ENCODE assay signal across 17 cellular contexts in the genomic region with DNA sequence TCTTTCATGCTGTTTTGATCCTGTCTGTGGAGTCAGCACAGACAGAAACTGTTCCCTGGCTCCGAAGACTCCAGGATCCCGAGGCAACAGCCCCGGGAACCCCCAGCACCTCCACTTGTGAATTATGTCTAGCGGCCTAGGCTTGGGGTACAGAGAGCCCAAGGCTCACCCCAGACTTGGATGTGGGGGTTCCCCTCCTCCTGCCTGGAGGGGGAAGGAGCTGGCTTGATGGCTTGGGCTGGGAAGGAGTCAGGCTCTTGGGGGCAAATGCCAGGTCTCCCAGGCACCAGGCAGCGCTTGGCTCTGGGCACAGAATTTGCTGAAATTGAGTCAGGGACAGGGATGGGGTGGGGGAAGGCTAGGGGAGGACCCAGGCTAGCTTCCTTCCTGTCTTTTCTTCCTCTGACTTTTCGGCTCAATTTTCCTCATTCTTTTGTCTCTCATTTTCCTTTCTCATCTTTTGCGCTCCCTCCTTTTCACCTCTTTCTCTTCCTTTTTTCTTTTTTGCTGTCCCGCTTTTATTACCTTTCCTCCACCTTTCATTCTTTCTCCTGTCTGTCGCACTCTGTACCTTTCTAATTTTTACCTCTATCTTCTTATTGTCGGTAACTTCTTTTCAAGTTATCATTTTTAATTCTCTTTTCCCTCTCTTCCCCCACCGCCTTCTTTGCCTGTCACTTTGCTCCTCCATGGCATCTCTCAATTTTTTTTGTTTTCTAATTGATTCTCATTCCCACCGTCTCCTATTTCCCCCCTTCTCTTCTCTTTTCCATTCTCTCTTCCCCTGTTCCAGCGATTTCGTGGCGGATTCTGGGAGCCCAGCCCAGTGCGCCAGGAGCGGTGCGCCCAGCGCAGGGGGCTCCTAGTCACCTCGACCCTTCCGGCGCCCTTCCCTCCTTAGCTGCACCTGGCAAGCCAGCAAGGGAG. TPM values are rescaled to one million over a fixed set of nuclear protein-coding genes. Genes with fewer than 3 reads are reported as not detected.
A peak's percentile ranks its signal among the peaks of the same experiment; 100 is the strongest.
DNase-seq lines count a peak whose midpoint lies in the region; ATAC-seq, FAIRE-seq and TF ChIP-seq lines count a peak whose summit lies in the region.
"Had no signal": no experiment of that assay in that cellular context is flagged by ENCODE, and none has a peak within 500 bp of the region (broad histone marks: within the 10 kb centered on the region; RNA-seq: fewer than 3 reads in every experiment).

No MANE protein-coding gene starts in this region.

- H3K9ac ChIP-seq in HUES64 (ENCODE audit: low read depth, low read length) (peak overlapping the region; percentile 29; the same call in 1 of the 2 replicates), H1 (replicated peaks in 1 of 4; ENCODE audit: extremely low read depth in 1 of 4, low read depth in 3 of 4, low read length in 3 of 4) (no peak overlapping the region)

- no peak overlapping the region for H2BK15ac ChIP-seq in H1 (ENCODE audit: low read length)

- H3K4me3 ChIP-seq in BE2C (ENCODE audit: low read depth, low read length) (peak overlapping the region; percentile 65), HUES64 (ENCODE audit: low read length) (peak overlapping the region; percentile 51), H1 (ENCODE audit: extremely low read depth in 1 of 4, insufficient read depth in 2 of 4, low read depth in 3 of 4, low read length in 4 of 4) (peak overlapping the region in 3 of 4 experiments; percentile 38 to 67 (median 48); a peak in 6 of 8 replicates)
- no peak overlapping the region for H3K4me3 ChIP-seq in naive thymus-derived CD4-positive, alpha-beta T cell (ENCODE audit: low read length)
- H3K4me3 ChIP-seq: uterus had no signal

- no peak overlapping the region for H3K14ac ChIP-seq in H1 (ENCODE audit: insufficient read length)

- H4K8ac ChIP-seq in H1 (ENCODE audit: extremely low read depth, insufficient read depth, low read length), result no peak overlapping the region

- no peak for TF ChIP-seq RAD21 in H1 (IDR thresholded peaks at IDR 0.05 in 1 of 2, conservative IDR thresholded peaks at IDR 0.05 in 1 of 2; ENCODE audit: low read depth in 2 of 2, low read length in 2 of 2)

- H3K27me3 ChIP-seq in BE2C (peaks cover 10% of the 10 kb centered on the region), HUES64 (ENCODE audit: insufficient read depth, low read length) (peaks cover 86% of the 10 kb centered on the region), H1 (replicated peaks in 1 of 4; ENCODE audit: control insufficient read depth in 3 of 4, extremely low read depth in 1 of 4, insufficient read depth in 3 of 4, low read length in 3 of 4) (peaks cover 56 to 82% (median 80%) of the 10 kb centered on the region in 4 experiments)
- peaks cover 0 to 16% of the 10 kb centered on the region in 2 donors for H3K27me3 ChIP-seq in naive thymus-derived CD4-positive, alpha-beta T cell (ENCODE audit: control insufficient read depth in 2 of 2, insufficient read depth in 2 of 2, low read length in 2 of 2)

- peaks cover 94% of the 10 kb centered on the region for H3K27me3 Mint-ChIP-seq in neural crest cell (ENCODE audit: low read depth)
- H3K27me3 Mint-ChIP-seq in naive thymus-derived CD4-positive, alpha-beta T cell, result peaks cover 66 to 86% (median 73%) of the 10 kb centered on the region in 5 donors

- H4K5ac ChIP-seq in H1 (ENCODE audit: insufficient read length, low read depth, low read length), result no peak overlapping the region

- no peak overlapping the region for H3K27ac Mint-ChIP-seq in neural crest cell (ENCODE audit: unreplicated experiment)
- no peak overlapping the region for H3K27ac Mint-ChIP-seq in naive thymus-derived CD4-positive, alpha-beta T cell
- H3K27ac Mint-ChIP-seq: activated naive CD8-positive, alpha-beta T cell; memory B cell had no signal

- H3K18ac ChIP-seq in H1 (ENCODE audit: extremely low read depth, low read length), result peak overlapping the region; percentile 19

- no peak overlapping the region for H2BK20ac ChIP-seq in H1 (ENCODE audit: low read length)

- H3K4me1 ChIP-seq in BE2C (peaks cover 13% of the 10 kb centered on the region), HUES64 (ENCODE audit: insufficient read depth, low read length) (peaks cover 54% of the 10 kb centered on the region), H1 (replicated peaks in 1 of 4; ENCODE audit: control insufficient read depth in 3 of 4, insufficient read depth in 4 of 4, low read length in 3 of 4) (peaks cover 0 to 41% (median 17%) of the 10 kb centered on the region in 4 experiments; a peak in 6 of 7 replicates)
- no peaks in the 10 kb centered on the region for H3K4me1 ChIP-seq in naive thymus-derived CD4-positive, alpha-beta T cell (ENCODE audit: control insufficient read depth in 2 of 2, insufficient read depth in 2 of 2, low read length in 2 of 2)

- H3K79me2 ChIP-seq in H1 (ENCODE audit: control insufficient read depth in 1 of 2, insufficient read depth in 2 of 2, low read length in 2 of 2), result no peaks in the 10 kb centered on the region

- H3K4me1 Mint-ChIP-seq in neural crest cell, result peaks cover 38% of the 10 kb centered on the region
- peaks cover 0 to 8% (median 2%) of the 10 kb centered on the region in 7 donors for H3K4me1 Mint-ChIP-seq in naive thymus-derived CD4-positive, alpha-beta T cell

- H2BK120ac ChIP-seq in H1 (replicated peaks; ENCODE audit: low read depth, low read length), result no peak overlapping the region

- H3K79me1 ChIP-seq in H1 (ENCODE audit: low read depth, low read length), result no peaks in the 10 kb centered on the region

- POLR2A ChIA-PET in H1 (lab: Charles Lee; ENCODE audit: partially characterized antibody), result interaction anchor here (0.7 to 1.2 kb wide), 3 partner anchors 15 to 17 kb away, joined by 3 to 5 read pairs (median 3); no protein-coding TSS in a partner anchor
- POLR2A ChIA-PET in naive thymus-derived CD4-positive, alpha-beta T cell (lab: Charles Lee), result no interaction called here

- H2BK12ac ChIP-seq in H1 (ENCODE audit: low read depth, low read length), result peak overlapping the region; percentile 80; the same call in 1 of the 2 replicates

- peak overlapping the region; percentile 53 for H3K4me3 Mint-ChIP-seq in neural crest cell
- no peak overlapping the region for H3K4me3 Mint-ChIP-seq in naive thymus-derived CD4-positive, alpha-beta T cell
- H3K4me3 Mint-ChIP-seq: activated naive CD8-positive, alpha-beta T cell; memory B cell had no signal

- FAIRE-seq in H1 (lab: Jason Lieb, UNC), result no peak
- FAIRE-seq: GM12891 had no signal

- DNase-seq in BE2C (no peak), H1 (ENCODE audit: low read depth in 1 of 2, low spot score in 2 of 2) (peak in 1 of 2 experiments; percentile 57), neural crest cell (ENCODE audit: low read depth, low spot score) (no peak), HCEC 1CT (no peak)
- no peak for DNase-seq in naive thymus-derived CD4-positive, alpha-beta T cell
- DNase-seq: DND-41; hypothalamus; NCI-H2029; SHP77; stimulated activated CD4-positive, alpha-beta T cell treated with anti-CD3 and anti-CD28 coated beads, Interleukin-1b, Interleukin-23, amount 100 ng/mL, for 48 hours; uterus had no signal

- TF ChIP-seq EP300 in H1 (IDR thresholded peaks at IDR 0.05; ENCODE audit: borderline replicate concordance in 1 of 2, low read depth in 2 of 2, low read length in 2 of 2), result no peak

- H3K9me3 ChIP-seq in BE2C (no peaks in the 10 kb centered on the region), HUES64 (ENCODE audit: insufficient read depth, low read depth, low read length) (no peaks in the 10 kb centered on the region), H1 (ENCODE audit: insufficient read depth in 2 of 2, low read depth in 1 of 2, low read length in 1 of 2) (no peaks in the 10 kb centered on the region)
- H3K9me3 ChIP-seq in naive thymus-derived CD4-positive, alpha-beta T cell (ENCODE audit: control insufficient read depth in 2 of 3, low read length in 3 of 3), result no peaks in the 10 kb centered on the region
- H3K9me3 ChIP-seq: uterus had no signal

- H3K36me3 ChIP-seq in BE2C (no peaks in the 10 kb centered on the region), HUES64 (ENCODE audit: insufficient read depth, low read length) (peaks cover 10% of the 10 kb centered on the region; the same call in 1 of the 2 replicates), H1 (ENCODE audit: control insufficient read depth in 2 of 4, insufficient read depth in 4 of 4, low read length in 3 of 4) (peaks cover 0 to 4% (median 0%) of the 10 kb centered on the region in 4 experiments; a peak in 1 of 8 replicates)
- H3K36me3 ChIP-seq in naive thymus-derived CD4-positive, alpha-beta T cell (ENCODE audit: control insufficient read depth in 2 of 3, insufficient read depth in 3 of 3, low read length in 3 of 3), result no peaks in the 10 kb centered on the region
- H3K36me3 ChIP-seq: uterus had no signal

- no peaks in the 10 kb centered on the region for H3K36me3 Mint-ChIP-seq in neural crest cell (ENCODE audit: low read depth)
- H3K36me3 Mint-ChIP-seq in naive thymus-derived CD4-positive, alpha-beta T cell, result peaks cover 0 to 4% (median 0%) of the 10 kb centered on the region in 5 donors
- H3K36me3 Mint-ChIP-seq: activated naive CD8-positive, alpha-beta T cell; memory B cell had no signal

- H3K27ac ChIP-seq in HUES64 (ENCODE audit: low read depth, low read length) (peak overlapping the region; percentile 8; the same call in 1 of the 2 replicates), H1 (ENCODE audit: low read depth, low read length) (no peak overlapping the region)
- no peak overlapping the region for H3K27ac ChIP-seq in naive thymus-derived CD4-positive, alpha-beta T cell (ENCODE audit: low read depth, low read length)
- H3K27ac ChIP-seq: uterus had no signal

- no peak overlapping the region for H3K23ac ChIP-seq in H1 (ENCODE audit: insufficient read length)

- peaks cover 5% of the 10 kb centered on the region; the same call in 1 of the 2 replicates for H3K23me2 ChIP-seq in H1 (ENCODE audit: low read depth, low read length)

- 0 out of 2 replicates have a peak overlapping the region, but pooled peaks have one; percentile 8 for H2AK5ac ChIP-seq in H1 (ENCODE audit: low read depth, low read length)

- no peak overlapping the region for H2BK5ac ChIP-seq in H1 (ENCODE audit: low read depth, low read length)

- intact Hi-C loops in naive thymus-derived CD4-positive, alpha-beta T cell (cut with micrococcal nuclease), result no loop called here

- H3K4ac ChIP-seq in H1 (replicated peaks; ENCODE audit: insufficient read length, low read depth, low read length), result no peak overlapping the region

- peak overlapping the region; percentile 88 to 98 for H3K4me2 ChIP-seq in H1 (ENCODE audit: insufficient read depth in 1 of 2, low read depth in 2 of 2, low read length in 2 of 2)

- no peak for TF ChIP-seq CTCF in BE2C (IDR thresholded peaks at IDR 0.05; ENCODE audit: low read depth, low read length)
- no peak for TF ChIP-seq CTCF in H1 (IDR thresholded peaks at IDR 0.05; ENCODE audit: control extremely low read depth in 1 of 3, insufficient read depth in 1 of 3, low read depth in 1 of 3, low read length in 3 of 3)
- no peak for TF ChIP-seq CTCF in neural crest cell (conservative IDR thresholded peaks at IDR 0.05)

- no peaks in the 10 kb centered on the region for H3K9me3 Mint-ChIP-seq in neural crest cell
- H3K9me3 Mint-ChIP-seq in naive thymus-derived CD4-positive, alpha-beta T cell, result peaks cover 0 to 7% (median 0%) of the 10 kb centered on the region in 11 donors

- H4K20me1 ChIP-seq in H1 (replicated peaks in 1 of 2; ENCODE audit: control insufficient read depth in 1 of 2, insufficient read depth in 2 of 2, low read length in 2 of 2), result peaks cover 3 to 17% of the 10 kb centered on the region in 2 experiments

- no peak for TF ChIP-seq POLR2A in H1 (IDR thresholded peaks at IDR 0.05; ENCODE audit: control extremely low read depth in 1 of 2, low read depth in 2 of 2, low read length in 2 of 2)

- no peak for ATAC-seq in naive thymus-derived CD4-positive, alpha-beta T cell
- no peak for ATAC-seq in HG03521 (IDR thresholded peaks at IDR 0.05; ENCODE audit: unreplicated experiment)
- ATAC-seq in GM21717 (IDR thresholded peaks at IDR 0.05; ENCODE audit: unreplicated experiment), result no peak

- no peak overlapping the region for H2AFZ ChIP-seq in H1 (ENCODE audit: low read length)

- no peak overlapping the region for H3K56ac ChIP-seq in H1 (replicated peaks; ENCODE audit: insufficient read length, low read depth, low read length)

- WGBS in HUES64, result 2% methylated on average over 22 of the region's 22 CpGs
- 3% methylated on average over 10 of the region's 22 CpGs; no CpG with 5 or more reads in 1 of the 2 experiments for WGBS in H1 (ENCODE audit: extremely low coverage in 1 of 2, insufficient coverage in 1 of 2, insufficient read length in 1 of 2, insufficient replicate concordance in 2 of 2, low coverage in 1 of 2, low lambda C conversion rate in 2 of 2, missing lambda C conversion rate in 1 of 2), 2 experiments

- CTCF ChIA-PET in H1 (lab: Charles Lee; ENCODE audit: partially characterized antibody), result interaction anchor here (0.6 to 3.6 kb wide), 12 partner anchors 12 to 408 kb away, joined by 3 to 37 read pairs (median 3); no protein-coding TSS in a partner anchor
- CTCF ChIA-PET in naive thymus-derived CD4-positive, alpha-beta T cell (lab: Charles Lee), result no interaction called here

- H4K91ac ChIP-seq in H1 (replicated peaks; ENCODE audit: insufficient read length, low read length), result no peak overlapping the region

RNA-seq across cellular contexts. Expression of a gene that starts 10.5 kb away (rescaled TPM):
- 26.4 TPM for polyA plus RNA-seq in BE2C (2012; ENCODE audit: insufficient read depth, insufficient read length, low read depth)
- 4.4 TPM for polyA plus RNA-seq in HUES64 (2013, experiment 1 of 2)
- polyA plus RNA-seq in HUES64 (2013, experiment 2 of 2), result 7.1 TPM
- total RNA-seq in H1 (2021; fragmentation: NEBNext Ultra II Directional; extraction: Animal tissue kit (Norgen Biotek cat#: 25700)), result 0.38 and 0.47 TPM in 2 replicates
- 0.24 and 0.30 TPM in 2 replicates for polyA plus RNA-seq in H1 (2011; rRNA removed)
- 0.30 TPM for polyA plus RNA-seq in H1 (2011; cell fraction: cytosol; rRNA removed)
- polyA plus RNA-seq in H1 (2011; cell fraction: nucleus; rRNA removed), result 0.86 TPM
- polyA plus RNA-seq in H1 (2012, experiment 1 of 2), result 0.20 to 0.70 TPM (median 0.50 TPM) in 4 replicates
- 0.46 TPM for polyA plus RNA-seq in H1 (2012, experiment 2 of 2)
- polyA plus RNA-seq in H1 (2013, experiment 1 of 2), result 0.43 TPM
- polyA plus RNA-seq in H1 (2013, experiment 2 of 2), result 0.42 TPM
- polyA minus RNA-seq in H1 (2011; rRNA and poly(A)+ RNA removed), result 0.29 and 0.73 TPM in 2 replicates
- 2.0 TPM for polyA minus RNA-seq in H1 (2011; cell fraction: cytosol; rRNA and poly(A)+ RNA removed)
- polyA minus RNA-seq in H1 (2011; cell fraction: nucleus; rRNA and poly(A)+ RNA removed), result not detected
- total RNA-seq in neural crest cell, result 0.89 and 1.1 TPM in 2 replicates
- not detected for total RNA-seq in naive thymus-derived CD4-positive, alpha-beta T cell
- not detected for polyA plus RNA-seq in naive thymus-derived CD4-positive, alpha-beta T cell
